ENCODE assay signal across 15 cellular contexts in the genomic region with DNA sequence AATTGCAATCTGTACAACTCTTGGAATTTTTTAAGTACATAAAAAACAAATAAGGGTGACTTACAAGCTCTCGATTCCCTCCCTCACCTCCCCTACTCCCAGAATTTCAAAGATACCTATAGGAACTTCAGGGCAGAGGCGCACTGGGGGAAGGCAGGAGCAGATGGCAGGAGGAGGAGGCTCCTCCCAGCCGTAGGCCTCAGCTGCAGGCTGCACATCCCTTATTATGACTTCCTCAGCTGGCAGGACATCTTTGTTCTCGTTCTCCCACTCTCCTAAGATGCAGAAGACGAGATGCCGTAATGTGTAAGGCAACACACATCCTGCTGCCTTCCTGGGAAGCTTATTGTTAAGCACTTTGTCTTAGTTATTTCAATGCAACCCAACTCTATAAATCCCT.
A peak's percentile ranks its signal among the peaks of the same experiment; 100 is the strongest.
DNase-seq lines count a peak whose midpoint lies in the region; ATAC-seq and TF ChIP-seq lines count a peak whose summit lies in the region.
"Had no signal": no experiment of that assay in that cellular context is flagged by ENCODE, and none has a peak within 500 bp of the region (broad histone marks: within the 10 kb centered on the region; RNA-seq: fewer than 3 reads in every experiment).

No MANE protein-coding gene starts in this region.

- H3K27me3 ChIP-seq in mammary epithelial cell (ENCODE audit: insufficient read depth, low read length) = no peaks in the 10 kb centered on the region
- H3K27me3 ChIP-seq: BLaER1 treated with 17β-estradiol and CSF1 and Interleukin-3, amounts not matched to agents 10 nM and 100 nM had no signal

- no peak overlapping the region for H3K4me2 ChIP-seq in mammary epithelial cell (ENCODE audit: insufficient read depth, low read depth, low read length)

- no peak for ATAC-seq in activated CD8-positive, alpha-beta T cell treated with anti-CD3 and anti-CD28 coated beads, Interleukin-2, amount 10 ng/mL, durations not matched to agents 7 days and 5 days
- no peak for ATAC-seq in activated CD8-positive, alpha-beta T cell treated with anti-CD3 and anti-CD28 coated beads for 36 hours

- DNase-seq in activated CD8-positive, alpha-beta T cell treated with anti-CD3 and anti-CD28 coated beads, Interleukin-2, amount 10 ng/mL, durations not matched to agents 7 days and 5 days = peak; percentile 2
- DNase-seq in activated CD8-positive, alpha-beta T cell treated with anti-CD3 and anti-CD28 coated beads for 36 hours = no peak
- peak; percentile 34 for DNase-seq in islet precursor cell
- no peak for DNase-seq in neural crest cell (ENCODE audit: low read depth, low spot score)
- no peak for DNase-seq in activated CD4-positive, alpha-beta T cell treated with anti-CD3 and anti-CD28 coated beads, Interleukin-2, amount 50 U/mL, for 48 hours
- DNase-seq in mammary epithelial cell = no peak
- DNase-seq in type B pancreatic cell (ENCODE audit: extremely low spot score, unreplicated experiment) = no peak
- DNase-seq: ACHN; Calu3; CD4-positive, CD25-positive, alpha-beta regulatory T cell; DMS153; DMS79 treated with DMSO at 0.1 percent for 48 hours; EL had no signal

- no peak overlapping the region for H3K27ac ChIP-seq in mammary epithelial cell (ENCODE audit: insufficient read depth, low read depth, low read length)
- H3K27ac ChIP-seq: BLaER1 treated with 17β-estradiol and CSF1 and Interleukin-3, amounts not matched to agents 10 nM and 100 nM had no signal

- intact Hi-C loops in activated CD8-positive, alpha-beta T cell treated with anti-CD3 and anti-CD28 coated beads for 36 hours (cut with micrococcal nuclease) = no loop called here
- intact Hi-C loops in mammary epithelial cell (cut with micrococcal nuclease) = no loop called here

- no peaks in the 10 kb centered on the region for H3K4me1 Mint-ChIP-seq in activated CD8-positive, alpha-beta T cell treated with anti-CD3 and anti-CD28 coated beads, Interleukin-2, amount 10 ng/mL, durations not matched to agents 7 days and 5 days (ENCODE audit: low read depth)
- no peaks in the 10 kb centered on the region for H3K4me1 Mint-ChIP-seq in activated CD8-positive, alpha-beta T cell treated with anti-CD3 and anti-CD28 coated beads for 36 hours (ENCODE audit: low read depth)
- H3K4me1 Mint-ChIP-seq in neural crest cell = peaks cover 38% of the 10 kb centered on the region
- peaks cover 13% of the 10 kb centered on the region for H3K4me1 Mint-ChIP-seq in type B pancreatic cell (ENCODE audit: unreplicated experiment)
- H3K4me1 Mint-ChIP-seq: CD4-positive, CD25-positive, alpha-beta regulatory T cell had no signal

- peaks cover 33% of the 10 kb centered on the region for H3K9me3 ChIP-seq in mammary epithelial cell (replicated peaks; ENCODE audit: insufficient read depth, low read length)
- H3K9me3 ChIP-seq: BLaER1 treated with 17β-estradiol and CSF1 and Interleukin-3, amounts not matched to agents 10 nM and 100 nM; HAP-1 had no signal

- no peaks in the 10 kb centered on the region for H3K36me3 ChIP-seq in mammary epithelial cell (ENCODE audit: insufficient read depth, low read length)
- H3K36me3 ChIP-seq: BLaER1 treated with 17β-estradiol and CSF1 and Interleukin-3, amounts not matched to agents 10 nM and 100 nM; HAP-1 had no signal

- H3K4me3 ChIP-seq in mammary epithelial cell (replicated peaks in 1 of 3; ENCODE audit: insufficient read depth in 1 of 3, low read depth in 2 of 3, low read length in 3 of 3) = no peak overlapping the region
- H3K4me3 ChIP-seq: BLaER1 treated with 17β-estradiol and CSF1 and Interleukin-3, amounts not matched to agents 10 nM and 100 nM; HAP-1 had no signal

- H3K36me3 Mint-ChIP-seq in activated CD8-positive, alpha-beta T cell treated with anti-CD3 and anti-CD28 coated beads, Interleukin-2, amount 10 ng/mL, durations not matched to agents 7 days and 5 days (ENCODE audit: low read depth) = no peaks in the 10 kb centered on the region
- H3K36me3 Mint-ChIP-seq in activated CD8-positive, alpha-beta T cell treated with anti-CD3 and anti-CD28 coated beads for 36 hours (ENCODE audit: low read depth) = no peaks in the 10 kb centered on the region
- H3K36me3 Mint-ChIP-seq in neural crest cell (ENCODE audit: low read depth) = no peaks in the 10 kb centered on the region
- H3K36me3 Mint-ChIP-seq in type B pancreatic cell = no peaks in the 10 kb centered on the region
- H3K36me3 Mint-ChIP-seq: CD4-positive, CD25-positive, alpha-beta regulatory T cell had no signal

- H2AFZ ChIP-seq in mammary epithelial cell (ENCODE audit: low read depth, low read length) = no peak overlapping the region

- no peaks in the 10 kb centered on the region for H3K79me2 ChIP-seq in mammary epithelial cell (ENCODE audit: insufficient read depth, low read length)

- no peak overlapping the region for H3K4me3 Mint-ChIP-seq in activated CD8-positive, alpha-beta T cell treated with anti-CD3 and anti-CD28 coated beads, Interleukin-2, amount 10 ng/mL, durations not matched to agents 7 days and 5 days
- no peak overlapping the region for H3K4me3 Mint-ChIP-seq in activated CD8-positive, alpha-beta T cell treated with anti-CD3 and anti-CD28 coated beads for 36 hours
- H3K4me3 Mint-ChIP-seq in neural crest cell = peak overlapping the region; percentile 31
- no peak overlapping the region for H3K4me3 Mint-ChIP-seq in type B pancreatic cell
- H3K4me3 Mint-ChIP-seq: CD4-positive, CD25-positive, alpha-beta regulatory T cell had no signal

- no peak overlapping the region for H3K9ac ChIP-seq in mammary epithelial cell (ENCODE audit: insufficient read depth, low read length)
- H3K9ac ChIP-seq: BLaER1 treated with 17β-estradiol and CSF1 and Interleukin-3, amounts not matched to agents 10 nM and 100 nM had no signal

- TF ChIP-seq CTCF in activated CD8-positive, alpha-beta T cell treated with anti-CD3 and anti-CD28 coated beads for 36 hours (IDR thresholded peaks at IDR 0.05) = no peak
- no peak for TF ChIP-seq CTCF in neural crest cell (conservative IDR thresholded peaks at IDR 0.05)
- no peak for TF ChIP-seq CTCF in mammary epithelial cell (conservative IDR thresholded peaks at IDR 0.05 in 1 of 2, IDR thresholded peaks at IDR 0.05 in 1 of 2; ENCODE audit: extremely low read depth in 1 of 2, insufficient read depth in 1 of 2, low read depth in 1 of 2, low read length in 2 of 2)
- no peak for TF ChIP-seq CTCF in type B pancreatic cell (conservative IDR thresholded peaks at IDR 0.05)

- dilution Hi-C loops in mammary epithelial cell (cut with HindIII; ENCODE audit: low sequenced_read_pairs) = no loop called here

- no peaks in the 10 kb centered on the region for H4K20me1 ChIP-seq in mammary epithelial cell (ENCODE audit: insufficient read depth, low read length)
- H4K20me1 ChIP-seq: BLaER1 treated with 17β-estradiol and CSF1 and Interleukin-3, amounts not matched to agents 10 nM and 100 nM had no signal

- CTCF ChIA-PET in activated CD8-positive, alpha-beta T cell treated with anti-CD3 and anti-CD28 coated beads, Interleukin-2, amount 10 ng/mL, durations not matched to agents 7 days and 5 days (lab: Charles Lee) = no interaction called here
- CTCF ChIA-PET in activated CD8-positive, alpha-beta T cell treated with anti-CD3 and anti-CD28 coated beads for 36 hours (lab: Charles Lee) = interaction anchor here (1.0 kb wide), 1 partner anchor 9 kb away, joined by 4 read pairs; no protein-coding TSS in a partner anchor
- CTCF ChIA-PET in mammary epithelial cell (lab: Charles Lee; ENCODE audit: low non-redundant PET) = no interaction called here

- no peaks in the 10 kb centered on the region for H3K9me3 Mint-ChIP-seq in activated CD8-positive, alpha-beta T cell treated with anti-CD3 and anti-CD28 coated beads, Interleukin-2, amount 10 ng/mL, durations not matched to agents 7 days and 5 days (ENCODE audit: insufficient read depth)
- no peaks in the 10 kb centered on the region for H3K9me3 Mint-ChIP-seq in activated CD8-positive, alpha-beta T cell treated with anti-CD3 and anti-CD28 coated beads for 36 hours
- peaks cover 4% of the 10 kb centered on the region for H3K9me3 Mint-ChIP-seq in neural crest cell
- H3K9me3 Mint-ChIP-seq in type B pancreatic cell = peaks cover 5% of the 10 kb centered on the region

- in situ Hi-C loops in mammary epithelial cell (cut with MboI; ENCODE audit: low sequenced_read_pairs in 2 of 2) = no loop called here

- BruUV-seq in mammary epithelial cell (replicated peaks; lab: Mats Ljungman, UMichigan) = no TSS peak

- H3K27me3 Mint-ChIP-seq in activated CD8-positive, alpha-beta T cell treated with anti-CD3 and anti-CD28 coated beads, Interleukin-2, amount 10 ng/mL, durations not matched to agents 7 days and 5 days (ENCODE audit: low read depth) = no peaks in the 10 kb centered on the region
- no peaks in the 10 kb centered on the region for H3K27me3 Mint-ChIP-seq in activated CD8-positive, alpha-beta T cell treated with anti-CD3 and anti-CD28 coated beads for 36 hours
- H3K27me3 Mint-ChIP-seq in neural crest cell (ENCODE audit: low read depth) (no peaks in the 10 kb centered on the region), type B pancreatic cell (peaks cover 5% of the 10 kb centered on the region)

- 44% methylated on average over 6 of the region's 6 CpGs for WGBS in mammary epithelial cell (ENCODE audit: low coverage, missing lambda C conversion rate)

- POLR2A ChIA-PET in activated CD8-positive, alpha-beta T cell treated with anti-CD3 and anti-CD28 coated beads, Interleukin-2, amount 10 ng/mL, durations not matched to agents 7 days and 5 days (lab: Charles Lee) = no interaction called here
- POLR2A ChIA-PET in activated CD8-positive, alpha-beta T cell treated with anti-CD3 and anti-CD28 coated beads for 36 hours (lab: Charles Lee) = no interaction called here

- no peak overlapping the region for H3K27ac Mint-ChIP-seq in activated CD8-positive, alpha-beta T cell treated with anti-CD3 and anti-CD28 coated beads, Interleukin-2, amount 10 ng/mL, durations not matched to agents 7 days and 5 days
- H3K27ac Mint-ChIP-seq in activated CD8-positive, alpha-beta T cell treated with anti-CD3 and anti-CD28 coated beads for 36 hours = no peak overlapping the region
- H3K27ac Mint-ChIP-seq in neural crest cell (ENCODE audit: unreplicated experiment) (peak overlapping the region; percentile 50), type B pancreatic cell (no peak overlapping the region)
- H3K27ac Mint-ChIP-seq: CD4-positive, CD25-positive, alpha-beta regulatory T cell had no signal

- H3K4me1 ChIP-seq in mammary epithelial cell (ENCODE audit: insufficient read depth, low read length) = no peaks in the 10 kb centered on the region
- H3K4me1 ChIP-seq: HAP-1 had no signal

Comparison
In these comparisons a context has a peak if more than half of its experiments do, and no peak if none do; other contexts are left out.
1. DNase-seq: peak in activated CD8-positive, alpha-beta T cell treated with anti-CD3 and anti-CD28 coated beads, Interleukin-2, amount 10 ng/mL, durations not matched to agents 7 days and 5 days (single experiment) and islet precursor cell (single experiment); none in activated CD8-positive, alpha-beta T cell treated with anti-CD3 and anti-CD28 coated beads for 36 hours (single experiment), neural crest cell (single experiment), activated CD4-positive, alpha-beta T cell treated with anti-CD3 and anti-CD28 coated beads, Interleukin-2, amount 50 U/mL, for 48 hours (0 of 2), mammary epithelial cell (single experiment) and type B pancreatic cell (single experiment).